ENCODE assay signal across 17 cellular contexts in the genomic region with DNA sequence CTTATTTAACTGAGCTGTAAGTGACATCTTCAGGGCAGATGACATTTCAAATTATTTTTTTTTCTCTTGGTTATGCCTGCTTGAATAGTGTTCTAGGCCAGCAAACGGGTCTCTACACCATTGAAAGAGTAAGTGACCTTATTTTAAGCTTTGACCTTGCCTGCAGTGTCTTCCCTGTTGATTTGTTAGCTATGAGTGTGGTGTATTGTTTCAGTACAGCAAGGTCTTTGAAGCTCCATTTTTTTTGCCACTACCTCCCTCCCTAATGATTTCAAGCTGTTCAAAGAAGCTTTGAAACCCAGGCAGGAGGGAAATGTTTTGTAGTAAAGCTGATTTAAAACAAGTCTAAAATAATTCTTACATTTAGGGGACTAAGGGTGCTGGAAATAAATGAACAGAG.
DNase-seq lines count a peak whose midpoint lies in the region; ATAC-seq, FAIRE-seq and TF ChIP-seq lines count a peak whose summit lies in the region.
"Had no signal": no experiment of that assay in that cellular context is flagged by ENCODE, and none has a peak within 500 bp of the region (broad histone marks: within the 10 kb centered on the region; RNA-seq: fewer than 3 reads in every experiment).

No MANE protein-coding gene starts in this region.

- H3K4me3 Mint-ChIP-seq in nephron = no peak overlapping the region
- H3K4me3 Mint-ChIP-seq: CD4-positive, CD25-positive, alpha-beta regulatory T cell had no signal

- peaks cover 20% of the 10 kb centered on the region for H3K4me1 Mint-ChIP-seq in nephron
- H3K4me1 Mint-ChIP-seq: CD4-positive, CD25-positive, alpha-beta regulatory T cell had no signal

- no peaks in the 10 kb centered on the region for H3K36me3 Mint-ChIP-seq in nephron (ENCODE audit: low read depth)
- H3K36me3 Mint-ChIP-seq: CD4-positive, CD25-positive, alpha-beta regulatory T cell had no signal

- intact Hi-C loops in sciatic nerve (cut with DNase I) = no loop called here

- H3K27ac Mint-ChIP-seq in nephron = peak overlapping the region in 2 of 3 experiments; percentile 6 to 75
- H3K27ac Mint-ChIP-seq: CD4-positive, CD25-positive, alpha-beta regulatory T cell had no signal

- FAIRE-seq in endometrium (lab: Jason Lieb, UNC) = peak; percentile 97
- no peak for FAIRE-seq in frontal cortex (lab: Jason Lieb, UNC)
- FAIRE-seq: G401.6, GM12891, H54 had no signal

- no peaks in the 10 kb centered on the region for H3K9me3 Mint-ChIP-seq in nephron

- DNase-seq in NCI-H2171 treated with DMSO at 0.1 percent for 48 hours (lab: John Stamatoyannopoulos, UW) = peak; percentile 56
- DNase-seq in NCI-H2171 (lab: John Stamatoyannopoulos, UW) = no peak
- no peak for DNase-seq in sciatic nerve (ENCODE audit: low spot score)
- no peak for DNase-seq in frontal cortex (ENCODE audit: low spot score in 2 of 2)
- DNase-seq in NCI-H748 treated with DMSO at 0.1 percent for 48 hours (lab: John Stamatoyannopoulos, UW) = no peak
- DNase-seq: 8988T; Calu3; CD4-positive, CD25-positive, alpha-beta regulatory T cell; DMS79; GM23248 had no signal

- TF ChIP-seq CTCF in nephron (IDR thresholded peaks at IDR 0.05; ENCODE audit: unreplicated experiment in 3 of 3) = no peak

- peak; percentile 56 for ATAC-seq in sciatic nerve
- ATAC-seq in HG02642 (IDR thresholded peaks at IDR 0.05; ENCODE audit: poor library complexity, unreplicated experiment) = no peak
- ATAC-seq: HCT116 had no signal

- peaks cover 3% of the 10 kb centered on the region for H3K27me3 Mint-ChIP-seq in nephron (ENCODE audit: low read depth)
- H3K27me3 Mint-ChIP-seq: CD4-positive, CD25-positive, alpha-beta regulatory T cell had no signal
